ENCODE assay signal across 8 cellular contexts in genomic region chr2:224442092-224442999, GRCh38. TPM values are rescaled to one million over a fixed set of nuclear protein-coding genes. Genes with fewer than 3 reads are reported as not detected.
DNase-seq lines count a peak whose midpoint lies in the region; ATAC-seq and TF ChIP-seq lines count a peak whose summit lies in the region.

No MANE protein-coding gene starts in this region.

- WGBS in trophoblast cell (ENCODE audit: extremely low coverage, insufficient coverage, insufficient read length) = no CpG with 5 or more reads among the region's 85 CpGs

- peak; percentile 31 for ATAC-seq in esophagus mucosa
- ATAC-seq in HG02885 (IDR thresholded peaks at IDR 0.05; ENCODE audit: poor library complexity, unreplicated experiment) = no peak

- no peak overlapping the region for H3K4ac ChIP-seq in trophoblast cell (ENCODE audit: low read depth, low read length)

- H3K27ac ChIP-seq in OCI-LY1 (ENCODE audit: low read depth, low read length, poor library complexity, severe bottlenecking) = no peak overlapping the region
- no peak overlapping the region for H3K27ac ChIP-seq in trophoblast cell (ENCODE audit: low read depth, low read length)

- H3K4me2 ChIP-seq in OCI-LY1 (ENCODE audit: low read length) (peak overlapping the region; percentile 69), trophoblast cell (ENCODE audit: low read length) (no peak overlapping the region)

- no peak overlapping the region for H4K12ac ChIP-seq in trophoblast cell (ENCODE audit: low read depth, low read length)

- H3K9me3 ChIP-seq in OCI-LY1 (ENCODE audit: low read length) (no peaks in the 10 kb centered on the region), trophoblast cell (ENCODE audit: insufficient read depth, low read depth, low read length) (no peaks in the 10 kb centered on the region)

- no peak overlapping the region for H3K23ac ChIP-seq in trophoblast cell (ENCODE audit: low read length)

- H3K79me1 ChIP-seq in trophoblast cell (ENCODE audit: low read length) = no peaks in the 10 kb centered on the region

- H2BK12ac ChIP-seq in trophoblast cell (ENCODE audit: low read length) = no peak overlapping the region

- no peaks in the 10 kb centered on the region for H3K79me2 ChIP-seq in OCI-LY1 (ENCODE audit: insufficient read depth, low read length)
- no peaks in the 10 kb centered on the region for H3K79me2 ChIP-seq in trophoblast cell (ENCODE audit: control insufficient read depth, insufficient read depth, low read length, poor library complexity)

- no peak overlapping the region for H4K91ac ChIP-seq in trophoblast cell (ENCODE audit: low read depth, low read length)

- no peak overlapping the region for H2AK5ac ChIP-seq in trophoblast cell (ENCODE audit: low read length)

- H2AFZ ChIP-seq in OCI-LY1 (ENCODE audit: low read length) (no peak overlapping the region), trophoblast cell (ENCODE audit: insufficient read depth, low read length, poor library complexity) (no peak overlapping the region)

- no peak for TF ChIP-seq CTCF in OCI-LY1 (IDR thresholded peaks at IDR 0.05; ENCODE audit: low read length)

- H3K27me3 ChIP-seq in OCI-LY1 (ENCODE audit: insufficient read depth, low read length) (peaks cover 7% of the 10 kb centered on the region; the same call in 1 of the 2 replicates), trophoblast cell (ENCODE audit: insufficient read depth, low read length) (no peaks in the 10 kb centered on the region)

- H2BK120ac ChIP-seq in trophoblast cell (ENCODE audit: insufficient read depth, low read length, poor library complexity) = no peak overlapping the region

- peak overlapping the region; percentile 55 for H3K4me3 ChIP-seq in OCI-LY1 (ENCODE audit: low read depth, low read length, poor library complexity, severe bottlenecking)
- no peak overlapping the region for H3K4me3 ChIP-seq in trophoblast cell (ENCODE audit: low read depth, low read length)

- H3K9ac ChIP-seq in OCI-LY1 (ENCODE audit: low read length) (peak overlapping the region; percentile 11; the same call in 1 of the 2 replicates), trophoblast cell (ENCODE audit: low read length) (no peak overlapping the region)

- H3K14ac ChIP-seq in trophoblast cell (ENCODE audit: low read length) = no peak overlapping the region

- no peak overlapping the region for H3K18ac ChIP-seq in trophoblast cell (ENCODE audit: low read length)

- no peak overlapping the region for H4K8ac ChIP-seq in trophoblast cell (ENCODE audit: low read depth, low read length)

- H3K36me3 ChIP-seq in OCI-LY1 (ENCODE audit: insufficient read depth, low read length) (no peaks in the 10 kb centered on the region), trophoblast cell (ENCODE audit: control insufficient read depth in 1 of 2, insufficient read depth in 2 of 2, low read length in 2 of 2) (no peaks in the 10 kb centered on the region)

- H2BK5ac ChIP-seq in trophoblast cell (ENCODE audit: low read depth, low read length, poor library complexity) = no peak overlapping the region

- H3K9me2 ChIP-seq in OCI-LY1 (ENCODE audit: low read depth, low read length) = no peaks in the 10 kb centered on the region

- no peaks in the 10 kb centered on the region for H3F3A ChIP-seq in OCI-LY1 (ENCODE audit: insufficient read depth, low read length)

- peaks cover 12% of the 10 kb centered on the region for H3K4me1 ChIP-seq in OCI-LY1 (ENCODE audit: insufficient read depth, low read length, severe bottlenecking)
- H3K4me1 ChIP-seq in trophoblast cell (ENCODE audit: control insufficient read depth in 1 of 2, insufficient read depth in 2 of 2, low read length in 2 of 2) = peaks cover 0 to 4% of the 10 kb centered on the region in 2 experiments

- H4K20me1 ChIP-seq in OCI-LY1 (ENCODE audit: insufficient read depth, low read length) = no peaks in the 10 kb centered on the region

- DNase-seq in stimulated activated CD4-positive, alpha-beta T cell treated with anti-CD3 and anti-CD28 coated beads, Interleukin-1b, Interleukin-23, amount 100 ng/mL, for 48 hours = peak; percentile 6
- DNase-seq in stimulated activated CD4-positive, alpha-beta T cell treated with anti-CD3 and anti-CD28 coated beads, Interleukin-12 subunit alpha, Interleukin-12 subunit beta, amount 100 ng/mL, for 4 hours = no peak
- DNase-seq in trophoblast cell = peak; percentile 65 to 85
- no peak for DNase-seq in NCI-H2081 (lab: John Stamatoyannopoulos, UW)
- DNase-seq in LoVo (ENCODE audit: low spot score) = no peak

RNA-seq across cellular contexts. Expression of gene FAM124B, which starts 40.4 kb away (rescaled TPM):
- 0.36 TPM for total RNA-seq in esophagus mucosa
- polyA plus RNA-seq in trophoblast cell (2013) = not detected in 2 replicates

Comparison
In these comparisons a context has a peak if more than half of its experiments do, and no peak if none do; other contexts are left out.
1. DNase-seq: peak in stimulated activated CD4-positive, alpha-beta T cell treated with anti-CD3 and anti-CD28 coated beads, Interleukin-1b, Interleukin-23, amount 100 ng/mL, for 48 hours (single experiment) and trophoblast cell (2 of 2); none in stimulated activated CD4-positive, alpha-beta T cell treated with anti-CD3 and anti-CD28 coated beads, Interleukin-12 subunit alpha, Interleukin-12 subunit beta, amount 100 ng/mL, for 4 hours (single experiment), NCI-H2081 (0 of 2) and LoVo (single experiment).